In the genomic region with DNA sequence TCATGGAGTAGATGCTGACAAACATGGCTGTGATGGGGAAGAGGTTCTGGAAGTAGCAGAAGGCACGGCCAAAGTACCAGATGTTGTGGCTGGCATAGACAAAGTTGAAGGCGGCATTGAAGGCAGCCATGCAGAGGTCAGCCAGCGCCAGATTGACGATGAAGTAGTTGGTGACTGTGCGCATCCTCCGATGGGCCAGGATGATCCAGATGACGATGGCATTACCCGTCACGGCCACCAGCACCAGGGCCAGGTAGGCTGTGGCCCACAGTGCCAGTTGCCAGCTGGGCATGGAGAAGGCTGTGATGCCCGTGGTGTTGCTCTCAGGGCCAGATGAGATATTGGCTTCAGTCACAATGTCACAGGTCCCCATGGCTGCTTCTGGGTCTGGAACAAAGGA, we compare ENCODE assay signal across 22 cellular contexts. TPM values are rescaled to one million over a fixed set of nuclear protein-coding genes. Genes with fewer than 3 reads are reported as not detected.
DNase-seq lines count a peak whose midpoint lies in the region; TF ChIP-seq lines count a peak whose summit lies in the region.
"Had no signal": no experiment of that assay in that cellular context is flagged by ENCODE, and none has a peak within 500 bp of the region (broad histone marks: within the 10 kb centered on the region; RNA-seq: fewer than 3 reads in every experiment).

No MANE protein-coding gene starts in this region.

- H3K36me3 ChIP-seq in esophagus muscularis mucosa: no peaks in the 10 kb centered on the region
- no peaks in the 10 kb centered on the region for H3K36me3 ChIP-seq in muscle layer of duodenum (ENCODE audit: control insufficient read depth in 1 of 2, insufficient read depth in 2 of 2, low read length in 2 of 2)
- H3K36me3 ChIP-seq in stomach: no peaks in the 10 kb centered on the region
- H3K36me3 ChIP-seq in vagina: no peaks in the 10 kb centered on the region
- H3K36me3 ChIP-seq in suprapubic skin: no peaks in the 10 kb centered on the region

- TF ChIP-seq POLR2A in esophagus muscularis mucosa (IDR thresholded peaks at IDR 0.05; ENCODE audit: low read depth) (no peak), stomach (IDR thresholded peaks at IDR 0.05) (no peak), vagina (IDR thresholded peaks at IDR 0.05) (no peak), suprapubic skin (IDR thresholded peaks at IDR 0.05) (no peak)

- TF ChIP-seq CTCF in esophagus muscularis mucosa (IDR thresholded peaks at IDR 0.05) (no peak), stomach (IDR thresholded peaks at IDR 0.05) (no peak), vagina (IDR thresholded peaks at IDR 0.05) (no peak), suprapubic skin (IDR thresholded peaks at IDR 0.05) (no peak)

- TF ChIP-seq EP300 in esophagus muscularis mucosa (IDR thresholded peaks at IDR 0.05) (no peak), stomach (IDR thresholded peaks at IDR 0.05) (no peak), suprapubic skin (IDR thresholded peaks at IDR 0.05) (no peak)

- intact Hi-C loops in esophagus muscularis mucosa (cut with DNase I): no loop called here
- intact Hi-C loops in stomach (cut with DNase I; ENCODE audit: low total_unique reads): no loop called here
- intact Hi-C loops in vagina (cut with DNase I): loop anchor here (10.0 kb wide), 1 partner anchor 411 kb away; no protein-coding TSS in a partner anchor

- H3K27me3 ChIP-seq in esophagus muscularis mucosa (no peaks in the 10 kb centered on the region), muscle layer of duodenum (ENCODE audit: low read depth, low read length) (no peaks in the 10 kb centered on the region), stomach (no peaks in the 10 kb centered on the region), vagina (no peaks in the 10 kb centered on the region), suprapubic skin (no peaks in the 10 kb centered on the region)

- DNase-seq in esophagus muscularis mucosa (ENCODE audit: extremely low spot score): no peak
- DNase-seq in stomach: no peak
- no peak for DNase-seq in vagina (ENCODE audit: extremely low spot score in 2 of 2)
- no peak for DNase-seq in suprapubic skin (ENCODE audit: low spot score in 2 of 2)
- DNase-seq in T1000 (lab: John Stamatoyannopoulos, UW): no peak
- no peak for DNase-seq in RPMI8226
- DNase-seq: Caco-2; CD8-positive, alpha-beta T cell; GOT3; HCEC 1CT; MM.1S; NCI-H1417; NCI-H1694 treated with DMSO at 0.1 percent for 48 hours; NCI-H2081; NCI-H2227 treated with DMSO at 0.1 percent for 48 hours; NCI-H510A; SHP77 had no signal

- 63% methylated on average over 6 of the region's 10 CpGs for WGBS in esophagus muscularis mucosa
- 87 to 97% (median 95%) methylated on average over 6 to 10 of the region's 10 CpGs for WGBS in stomach, 5 donors
- WGBS in suprapubic skin: 80% methylated on average over 7 of the region's 10 CpGs

- H3K27ac ChIP-seq in esophagus muscularis mucosa (replicated peaks in 1 of 4) (peak overlapping the region; percentile 95 to 98 (median 97)), muscle layer of duodenum (ENCODE audit: low read length) (peak overlapping the region; percentile 72), stomach (peak overlapping the region in 4 of 5 donors; percentile 26 to 84 (median 74)), vagina (no peak overlapping the region), suprapubic skin (no peak overlapping the region)
- H3K27ac ChIP-seq: C4-2B, KMS-11, RWPE1 had no signal

- H3K9me3 ChIP-seq in esophagus muscularis mucosa: no peaks in the 10 kb centered on the region
- H3K9me3 ChIP-seq in muscle layer of duodenum (ENCODE audit: control insufficient read depth in 1 of 2, low read length in 2 of 2): no peaks in the 10 kb centered on the region
- H3K9me3 ChIP-seq in stomach: no peaks in the 10 kb centered on the region
- no peaks in the 10 kb centered on the region for H3K9me3 ChIP-seq in vagina
- H3K9me3 ChIP-seq in suprapubic skin: no peaks in the 10 kb centered on the region
- H3K9me3 ChIP-seq: Caco-2 had no signal

- H3K4me3 ChIP-seq in esophagus muscularis mucosa: peak overlapping the region; percentile 43 to 58 (median 48)
- H3K4me3 ChIP-seq in muscle layer of duodenum (ENCODE audit: low read depth in 1 of 2, low read length in 2 of 2): peak overlapping the region; percentile 60 to 70
- peak overlapping the region in 3 of 4 donors; percentile 33 to 41 (median 40) for H3K4me3 ChIP-seq in stomach
- peak overlapping the region; percentile 2 to 29 for H3K4me3 ChIP-seq in vagina
- H3K4me3 ChIP-seq in suprapubic skin: no peak overlapping the region

- H3K4me1 ChIP-seq in esophagus muscularis mucosa: peaks cover 8 to 84% (median 75%) of the 10 kb centered on the region in 4 donors
- H3K4me1 ChIP-seq in muscle layer of duodenum (ENCODE audit: control insufficient read depth in 1 of 2, insufficient read depth in 2 of 2, low read length in 2 of 2): peaks cover 0 to 23% of the 10 kb centered on the region in 2 donors
- H3K4me1 ChIP-seq in stomach: peaks cover 14 to 56% (median 26%) of the 10 kb centered on the region in 4 donors
- peaks cover 6% of the 10 kb centered on the region for H3K4me1 ChIP-seq in vagina
- H3K4me1 ChIP-seq in suprapubic skin: peaks cover 4% of the 10 kb centered on the region

RNA-seq across cellular contexts. Expression of a gene that starts 0.8 kb away (rescaled TPM):
- total RNA-seq in esophagus muscularis mucosa: 10 to 100 TPM; 51.4 to 72.6 (median 68.1) TPM
- total RNA-seq in stomach: 100 to 1,000 TPM in 1 of 5 donors, 10 to 100 TPM in 3, 1 to 10 TPM in 1; 5.7 to 133 (median 14.3) TPM
- 10 to 100 TPM in 1 of 3 donors, under 1 TPM in 1, not detected in 1; 0.56 to 67.8 TPM for polyA plus RNA-seq in stomach
- total RNA-seq in vagina: 6.1 TPM
- total RNA-seq in suprapubic skin: 1 to 10 TPM in 1 of 4 donors, under 1 TPM in 3; 0.25 to 1.2 (median 0.63) TPM
- total RNA-seq: CD8-positive, alpha-beta T cell had no signal

RNA-seq across cellular contexts. Expression of a gene that starts 35.3 kb away (rescaled TPM):
- 10 to 100 TPM; 40.3 to 59.4 (median 53.5) TPM for total RNA-seq in esophagus muscularis mucosa
- 100 to 1,000 TPM in 1 of 5 donors, 10 to 100 TPM in 4; 23.5 to 153 (median 97.4) TPM for total RNA-seq in stomach
- 10 to 100 TPM; 35.4 to 67.8 (median 55.8) TPM for polyA plus RNA-seq in stomach
- 26.5 TPM for total RNA-seq in vagina
- 10 to 100 TPM in 2 of 4 donors, 1 to 10 TPM in 2; 4.0 to 18.1 (median 11.7) TPM for total RNA-seq in suprapubic skin
- polyA plus RNA-seq: IgD-negative memory B cell had no signal

Comparison
In these comparisons a context has a peak if more than half of its experiments do, and no peak if none do; other contexts are left out.
1. H3K27ac ChIP-seq: peak in esophagus muscularis mucosa (4 of 4), muscle layer of duodenum (single experiment) and stomach (4 of 5); none in vagina (single experiment) and suprapubic skin (single experiment).